13 cellular contexts compared by ENCODE assay signal in genomic region chr10:844552-844951, GRCh38.
DNase-seq lines count a peak whose midpoint lies in the region; ATAC-seq and TF ChIP-seq lines count a peak whose summit lies in the region.
"Had no signal": no experiment of that assay in that cellular context is flagged by ENCODE, and none has a peak within 500 bp of the region (broad histone marks: within the 10 kb centered on the region; RNA-seq: fewer than 3 reads in every experiment).

No MANE protein-coding gene starts in this region.

- H3K4me3 Mint-ChIP-seq in activated naive CD8-positive, alpha-beta T cell = no peak overlapping the region
- H3K4me3 Mint-ChIP-seq in activated naive CD8-positive, alpha-beta T cell treated with anti-CD3 and anti-CD28 coated beads for 36 hours = no peak overlapping the region
- H3K4me3 Mint-ChIP-seq in activated T-helper 1 cell treated with anti-CD3 and anti-CD28 coated beads, Interleukin-12 subunit alpha, Interleukin-12 subunit beta, Interleukin-2, Interleukin-4 antibody, amounts not matched to agents 30 ng/mL and 10 ng/mL and 1 ng/mL, durations not matched to agents 14 hours and 24 hours and 36 hours = no peak overlapping the region
- no peak overlapping the region for H3K4me3 Mint-ChIP-seq in stimulated activated effector memory CD8-positive, alpha-beta T cell treated with anti-CD3 and anti-CD28 coated beads, Interleukin-12 subunit alpha, Interleukin-12 subunit beta, amount 100 ng/mL, for 72 hours

- H3K4me1 Mint-ChIP-seq in activated naive CD8-positive, alpha-beta T cell (ENCODE audit: low read depth) = peaks cover 33% of the 10 kb centered on the region
- peaks cover 30% of the 10 kb centered on the region for H3K4me1 Mint-ChIP-seq in activated naive CD8-positive, alpha-beta T cell treated with anti-CD3 and anti-CD28 coated beads for 36 hours
- H3K4me1 Mint-ChIP-seq in activated T-helper 1 cell treated with anti-CD3 and anti-CD28 coated beads, Interleukin-12 subunit alpha, Interleukin-12 subunit beta, Interleukin-2, Interleukin-4 antibody, amounts not matched to agents 30 ng/mL and 10 ng/mL and 1 ng/mL, durations not matched to agents 14 hours and 24 hours and 36 hours (ENCODE audit: low read depth) = peaks cover 37% of the 10 kb centered on the region
- peaks cover 36% of the 10 kb centered on the region for H3K4me1 Mint-ChIP-seq in stimulated activated effector memory CD8-positive, alpha-beta T cell treated with anti-CD3 and anti-CD28 coated beads, Interleukin-12 subunit alpha, Interleukin-12 subunit beta, amount 100 ng/mL, for 72 hours

- H3K4me3 ChIP-seq in fibroblast of villous mesenchyme (ENCODE audit: low read depth, low read length) = no peak overlapping the region

- H3K27me3 Mint-ChIP-seq in activated naive CD8-positive, alpha-beta T cell = no peaks in the 10 kb centered on the region
- H3K27me3 Mint-ChIP-seq in activated naive CD8-positive, alpha-beta T cell treated with anti-CD3 and anti-CD28 coated beads for 36 hours = no peaks in the 10 kb centered on the region
- no peaks in the 10 kb centered on the region for H3K27me3 Mint-ChIP-seq in activated T-helper 1 cell treated with anti-CD3 and anti-CD28 coated beads, Interleukin-12 subunit alpha, Interleukin-12 subunit beta, Interleukin-2, Interleukin-4 antibody, amounts not matched to agents 30 ng/mL and 10 ng/mL and 1 ng/mL, durations not matched to agents 14 hours and 24 hours and 36 hours (ENCODE audit: insufficient read depth)

- intact Hi-C loops in activated T-helper 1 cell treated with anti-CD3 and anti-CD28 coated beads, Interleukin-12 subunit alpha, Interleukin-12 subunit beta, Interleukin-2, Interleukin-4 antibody, amounts not matched to agents 30 ng/mL and 10 ng/mL and 1 ng/mL, durations not matched to agents 14 hours and 24 hours and 36 hours (cut with micrococcal nuclease) = no loop called here

- peak overlapping the region; percentile 24 for H3K27ac Mint-ChIP-seq in activated naive CD8-positive, alpha-beta T cell
- no peak overlapping the region for H3K27ac Mint-ChIP-seq in activated naive CD8-positive, alpha-beta T cell treated with anti-CD3 and anti-CD28 coated beads for 36 hours
- H3K27ac Mint-ChIP-seq in activated T-helper 1 cell treated with anti-CD3 and anti-CD28 coated beads, Interleukin-12 subunit alpha, Interleukin-12 subunit beta, Interleukin-2, Interleukin-4 antibody, amounts not matched to agents 30 ng/mL and 10 ng/mL and 1 ng/mL, durations not matched to agents 14 hours and 24 hours and 36 hours = peak overlapping the region; percentile 2
- peak overlapping the region; percentile 23 for H3K27ac Mint-ChIP-seq in stimulated activated effector memory CD8-positive, alpha-beta T cell treated with anti-CD3 and anti-CD28 coated beads, Interleukin-12 subunit alpha, Interleukin-12 subunit beta, amount 100 ng/mL, for 72 hours

- H3K9me3 Mint-ChIP-seq in activated naive CD8-positive, alpha-beta T cell (ENCODE audit: low read depth) = no peaks in the 10 kb centered on the region
- H3K9me3 Mint-ChIP-seq in activated naive CD8-positive, alpha-beta T cell treated with anti-CD3 and anti-CD28 coated beads for 36 hours = no peaks in the 10 kb centered on the region
- peaks cover under 1% of the 10 kb centered on the region for H3K9me3 Mint-ChIP-seq in activated T-helper 1 cell treated with anti-CD3 and anti-CD28 coated beads, Interleukin-12 subunit alpha, Interleukin-12 subunit beta, Interleukin-2, Interleukin-4 antibody, amounts not matched to agents 30 ng/mL and 10 ng/mL and 1 ng/mL, durations not matched to agents 14 hours and 24 hours and 36 hours
- H3K9me3 Mint-ChIP-seq in stimulated activated effector memory CD8-positive, alpha-beta T cell treated with anti-CD3 and anti-CD28 coated beads, Interleukin-12 subunit alpha, Interleukin-12 subunit beta, amount 100 ng/mL, for 72 hours = no peaks in the 10 kb centered on the region

- no peak for TF ChIP-seq CTCF in fibroblast of villous mesenchyme (IDR thresholded peaks at IDR 0.05; ENCODE audit: insufficient read depth, low read depth, low read length)

- DNase-seq in activated naive CD8-positive, alpha-beta T cell treated with anti-CD3 and anti-CD28 coated beads for 36 hours = no peak
- DNase-seq in activated T-helper 1 cell treated with anti-CD3 and anti-CD28 coated beads, Interleukin-12 subunit alpha, Interleukin-12 subunit beta, Interleukin-2, Interleukin-4 antibody, amounts not matched to agents 30 ng/mL and 10 ng/mL and 1 ng/mL, durations not matched to agents 14 hours and 24 hours and 36 hours (ENCODE audit: low spot score) = no peak
- DNase-seq in fibroblast of villous mesenchyme (ENCODE audit: low read depth) = peak; percentile 23
- no peak for DNase-seq in stimulated activated effector memory CD8-positive, alpha-beta T cell treated with anti-CD3 and anti-CD28 coated beads, Interleukin-12 subunit alpha, Interleukin-12 subunit beta, amount 100 ng/mL, for 72 hours (ENCODE audit: low spot score in 2 of 2)
- DNase-seq in NK-92 (lab: John Stamatoyannopoulos, UW; ENCODE audit: unreplicated experiment) = no peak
- no peak for DNase-seq in OCI-M1 (lab: John Stamatoyannopoulos, UW)
- DNase-seq: activated CD8-positive, alpha-beta memory T cell treated with anti-CD3 and anti-CD28 coated beads, Interleukin-2, amount 50 U/mL, for 4 hours; amniotic stem cell; DND-41; HCEC 1CT; NCI-H1417 had no signal

- H3K36me3 Mint-ChIP-seq in activated naive CD8-positive, alpha-beta T cell = peaks cover 14% of the 10 kb centered on the region
- peaks cover 30% of the 10 kb centered on the region for H3K36me3 Mint-ChIP-seq in activated naive CD8-positive, alpha-beta T cell treated with anti-CD3 and anti-CD28 coated beads for 36 hours
- H3K36me3 Mint-ChIP-seq in activated T-helper 1 cell treated with anti-CD3 and anti-CD28 coated beads, Interleukin-12 subunit alpha, Interleukin-12 subunit beta, Interleukin-2, Interleukin-4 antibody, amounts not matched to agents 30 ng/mL and 10 ng/mL and 1 ng/mL, durations not matched to agents 14 hours and 24 hours and 36 hours (ENCODE audit: low read depth) = peaks cover 41% of the 10 kb centered on the region
- peaks cover 84% of the 10 kb centered on the region for H3K36me3 Mint-ChIP-seq in stimulated activated effector memory CD8-positive, alpha-beta T cell treated with anti-CD3 and anti-CD28 coated beads, Interleukin-12 subunit alpha, Interleukin-12 subunit beta, amount 100 ng/mL, for 72 hours

- ATAC-seq in stimulated activated effector memory CD8-positive, alpha-beta T cell treated with anti-CD3 and anti-CD28 coated beads, Interleukin-12 subunit alpha, Interleukin-12 subunit beta, amount 100 ng/mL, for 72 hours = no peak
- no peak for ATAC-seq in HG02759 (IDR thresholded peaks at IDR 0.05; ENCODE audit: unreplicated experiment)
